28 cellular contexts compared by ENCODE assay signal in genomic region chr11:102521121-102521520, GRCh38. TPM values are rescaled to one million over a fixed set of nuclear protein-coding genes. Genes with fewer than 3 reads are reported as not detected.
"Had no signal": no experiment of that assay in that cellular context is flagged by ENCODE, and none has a peak within 500 bp of the region (broad histone marks: within the 10 kb centered on the region; RNA-seq: fewer than 3 reads in every experiment).

No MANE protein-coding gene starts in this region.

- H3K36me3 Mint-ChIP-seq: naive thymus-derived CD8-positive, alpha-beta T cell had no signal

- H3K9me3 Mint-ChIP-seq: naive thymus-derived CD8-positive, alpha-beta T cell; nephron; neural crest cell; stimulated activated memory B cell treated with anti-CD40 and anti-IgM and Interleukin-4, amounts not matched to agents 10 μg/mL and 1 μg/mL and 100 μg/mL, for 72 hours had no signal

- H3K27ac Mint-ChIP-seq: naive thymus-derived CD8-positive, alpha-beta T cell; nephron; stimulated activated memory B cell treated with anti-CD40 and anti-IgM and Interleukin-4, amounts not matched to agents 10 μg/mL and 1 μg/mL and 100 μg/mL, for 72 hours had no signal

- DNase-seq: hippocampal formation; kidney glomerular epithelial cell; left colon; left lung; lower lobe of right lung; mammary epithelial cell; mesenchymal stem cell; naive thymus-derived CD8-positive, alpha-beta T cell; nucleus accumbens; pancreas; psoas muscle; right lobe of liver; stimulated activated CD4-positive, alpha-beta T cell treated with anti-CD3 and anti-CD28 coated beads, Interleukin-1b, Interleukin-23, amount 100 ng/mL, for 48 hours; stimulated activated CD4-positive, alpha-beta T cell treated with anti-CD3 and anti-CD28 coated beads, Interleukin-2, amount 100 ng/mL, for 48 hours; stimulated activated CD4-positive, alpha-beta T cell treated with anti-CD3 and anti-CD28 coated beads, Interleukin-4, amount 100 ng/mL, for 4 hours; stimulated activated CD8-positive, alpha-beta memory T cell treated with anti-CD3 and anti-CD28 coated beads, Interleukin-4, amount 100 ng/mL, for 48 hours; stimulated activated naive CD4-positive, alpha-beta T cell treated with Interleukin-2 at 50 U/mL for 16 hours; stomach; testis; thyroid gland; transverse colon; upper lobe of left lung had no signal

- ATAC-seq: left colon; left lung; lower lobe of right lung; naive thymus-derived CD8-positive, alpha-beta T cell; pancreas; psoas muscle; right lobe of liver; stimulated activated memory B cell treated with anti-CD40 and anti-IgM and Interleukin-4, amounts not matched to agents 10 μg/mL and 1 μg/mL and 100 μg/mL, for 72 hours had no signal

- H3K4me3 Mint-ChIP-seq: naive thymus-derived CD8-positive, alpha-beta T cell; nephron; neural crest cell; stimulated activated memory B cell treated with anti-CD40 and anti-IgM and Interleukin-4, amounts not matched to agents 10 μg/mL and 1 μg/mL and 100 μg/mL, for 72 hours had no signal

- FAIRE-seq: keratinocyte, pancreas had no signal

- H3K4me1 Mint-ChIP-seq: nephron, neural crest cell had no signal

RNA-seq across cellular contexts. Expression of gene MMP7, which starts 9.4 kb away (rescaled TPM):
- total RNA-seq: left colon; naive thymus-derived CD8-positive, alpha-beta T cell; neural crest cell; psoas muscle; right atrium auricular region; skeletal muscle tissue; transverse colon had no signal
